ENCODE assay signal across 15 cellular contexts in genomic region chr1:153803479-153804056, GRCh38. TPM values are rescaled to one million over a fixed set of nuclear protein-coding genes. Genes with fewer than 3 reads are reported as not detected.
A peak's percentile ranks its signal among the peaks of the same experiment; 100 is the strongest.
DNase-seq lines count a peak whose midpoint lies in the region; ATAC-seq and TF ChIP-seq lines count a peak whose summit lies in the region.
"Had no signal": no experiment of that assay in that cellular context is flagged by ENCODE, and none has a peak within 500 bp of the region (broad histone marks: within the 10 kb centered on the region; RNA-seq: fewer than 3 reads in every experiment).

No MANE protein-coding gene starts in this region.

- intact Hi-C loops in posterior vena cava (cut with DNase I), result no loop called here

- no peaks in the 10 kb centered on the region for H3K9me3 ChIP-seq in endodermal cell (ENCODE audit: control insufficient read depth, low read length)

- 87 to 97% methylated on average over 3 of the region's 3 CpGs for WGBS in endodermal cell (ENCODE audit: insufficient coverage in 1 of 2, insufficient read length in 1 of 2), 2 experiments

- CTCF ChIA-PET in T-cell (lab: Charles Lee), result no interaction called here

- H3K27me3 ChIP-seq in endodermal cell (ENCODE audit: control insufficient read depth, insufficient read depth, low read length, poor library complexity, severe bottlenecking), result no peaks in the 10 kb centered on the region

- ATAC-seq in T-cell (replicated peaks in 1 of 4) (no peak), GM18520 (IDR thresholded peaks at IDR 0.05; ENCODE audit: unreplicated experiment) (no peak)
- no peak for ATAC-seq in stimulated activated effector memory CD8-positive, alpha-beta T cell treated with anti-CD3 and anti-CD28 coated beads, Interleukin-12 subunit alpha, Interleukin-12 subunit beta, amount 100 ng/mL, for 72 hours

- H3K4me1 Mint-ChIP-seq in activated naive CD4-positive, alpha-beta T cell treated with anti-CD3 and anti-CD28 coated beads, Interleukin-2, amount 50 U/mL, for 24 hours, result peaks cover 41% of the 10 kb centered on the region
- H3K4me1 Mint-ChIP-seq in T-cell (peaks cover 27 to 45% (median 34%) of the 10 kb centered on the region in 3 donors), endodermal cell (no peaks in the 10 kb centered on the region)
- peaks cover 48% of the 10 kb centered on the region for H3K4me1 Mint-ChIP-seq in stimulated activated effector memory CD8-positive, alpha-beta T cell treated with anti-CD3 and anti-CD28 coated beads, Interleukin-12 subunit alpha, Interleukin-12 subunit beta, amount 100 ng/mL, for 72 hours

- peaks cover 8% of the 10 kb centered on the region for H3K36me3 Mint-ChIP-seq in activated naive CD4-positive, alpha-beta T cell treated with anti-CD3 and anti-CD28 coated beads, Interleukin-2, amount 50 U/mL, for 24 hours
- peaks cover 11% of the 10 kb centered on the region for H3K36me3 Mint-ChIP-seq in T-cell
- peaks cover 23% of the 10 kb centered on the region for H3K36me3 Mint-ChIP-seq in endodermal cell (ENCODE audit: low read depth)
- H3K36me3 Mint-ChIP-seq in stimulated activated effector memory CD8-positive, alpha-beta T cell treated with anti-CD3 and anti-CD28 coated beads, Interleukin-12 subunit alpha, Interleukin-12 subunit beta, amount 100 ng/mL, for 72 hours, result peaks cover 55% of the 10 kb centered on the region

- H3K4me1 ChIP-seq in endodermal cell (ENCODE audit: control insufficient read depth, insufficient read depth, low read length), result no peaks in the 10 kb centered on the region

- no peak overlapping the region for H3K4me3 Mint-ChIP-seq in activated naive CD4-positive, alpha-beta T cell treated with anti-CD3 and anti-CD28 coated beads, Interleukin-2, amount 50 U/mL, for 24 hours
- H3K4me3 Mint-ChIP-seq in T-cell (no peak overlapping the region), endodermal cell (no peak overlapping the region)
- no peak overlapping the region for H3K4me3 Mint-ChIP-seq in stimulated activated effector memory CD8-positive, alpha-beta T cell treated with anti-CD3 and anti-CD28 coated beads, Interleukin-12 subunit alpha, Interleukin-12 subunit beta, amount 100 ng/mL, for 72 hours

- peak overlapping the region; percentile 82 for H3K27ac Mint-ChIP-seq in activated naive CD4-positive, alpha-beta T cell treated with anti-CD3 and anti-CD28 coated beads, Interleukin-2, amount 50 U/mL, for 24 hours
- H3K27ac Mint-ChIP-seq in T-cell (peak overlapping the region; percentile 51 to 56), endodermal cell (no peak overlapping the region)
- H3K27ac Mint-ChIP-seq in stimulated activated effector memory CD8-positive, alpha-beta T cell treated with anti-CD3 and anti-CD28 coated beads, Interleukin-12 subunit alpha, Interleukin-12 subunit beta, amount 100 ng/mL, for 72 hours, result peak overlapping the region; percentile 83

- H3K9me3 Mint-ChIP-seq in activated naive CD4-positive, alpha-beta T cell treated with anti-CD3 and anti-CD28 coated beads, Interleukin-2, amount 50 U/mL, for 24 hours, result no peaks in the 10 kb centered on the region
- H3K9me3 Mint-ChIP-seq in T-cell (no peaks in the 10 kb centered on the region), endodermal cell (no peaks in the 10 kb centered on the region)
- no peaks in the 10 kb centered on the region for H3K9me3 Mint-ChIP-seq in stimulated activated effector memory CD8-positive, alpha-beta T cell treated with anti-CD3 and anti-CD28 coated beads, Interleukin-12 subunit alpha, Interleukin-12 subunit beta, amount 100 ng/mL, for 72 hours

- no peak overlapping the region for H3K9ac ChIP-seq in endodermal cell (ENCODE audit: extremely low read depth, low read length, poor library complexity, severe bottlenecking)
- H3K9ac ChIP-seq: KMS-11 had no signal

- no peak for DNase-seq in activated naive CD4-positive, alpha-beta T cell treated with anti-CD3 and anti-CD28 coated beads, Interleukin-2, amount 50 U/mL, for 16 hours
- DNase-seq in T-cell, result no peak
- DNase-seq in endodermal cell, result no peak
- no peak for DNase-seq in stimulated activated effector memory CD8-positive, alpha-beta T cell treated with anti-CD3 and anti-CD28 coated beads, Interleukin-12 subunit alpha, Interleukin-12 subunit beta, amount 100 ng/mL, for 72 hours (ENCODE audit: low spot score in 2 of 2)
- DNase-seq in NCI-H2107 treated with DMSO at 0.1 percent for 48 hours (lab: John Stamatoyannopoulos, UW; ENCODE audit: unreplicated experiment), result no peak
- no peak for DNase-seq in posterior vena cava (ENCODE audit: low spot score)
- DNase-seq: mesenchymal stem cell; NCI-H2029; NCI-H774; SHP77; stimulated activated CD4-positive, alpha-beta T cell treated with anti-CD3 and anti-CD28 coated beads, Interleukin-2, amount 100 ng/mL, for 24 hours had no signal

- no peak for TF ChIP-seq CTCF in endodermal cell (conservative IDR thresholded peaks at IDR 0.05)

- H3K27me3 Mint-ChIP-seq in activated naive CD4-positive, alpha-beta T cell treated with anti-CD3 and anti-CD28 coated beads, Interleukin-2, amount 50 U/mL, for 24 hours, result no peaks in the 10 kb centered on the region
- H3K27me3 Mint-ChIP-seq in T-cell, result no peaks in the 10 kb centered on the region
- no peaks in the 10 kb centered on the region for H3K27me3 Mint-ChIP-seq in endodermal cell (ENCODE audit: insufficient read depth)

- H3K4me3 ChIP-seq in endodermal cell (ENCODE audit: low read length), result no peak overlapping the region

- POLR2A ChIA-PET in T-cell (lab: Charles Lee), result no interaction called here

- H3K27ac ChIP-seq in endodermal cell (ENCODE audit: low read depth, low read length), result peak overlapping the region; percentile 47
- H3K27ac ChIP-seq: KMS-11, VCaP had no signal

- peaks cover 29% of the 10 kb centered on the region for H3K36me3 ChIP-seq in endodermal cell (ENCODE audit: control insufficient read depth, insufficient read depth, low read length)

RNA-seq across cellular contexts. Expression of gene SLC27A3, which starts 28.4 kb away (rescaled TPM):
- 10 to 100 TPM; 11.0 to 24.5 (median 18.9) TPM for total RNA-seq in T-cell
- total RNA-seq in endodermal cell, result 10 to 100 TPM; 60.6 to 64.5 TPM
- polyA plus RNA-seq in endodermal cell (2013, experiment 1 of 2), result 18.9 TPM
- polyA plus RNA-seq in endodermal cell (2013, experiment 2 of 2), result 18.1 TPM
- total RNA-seq in posterior vena cava, result 10 to 100 TPM; 60.5 to 64.5 TPM
